Comparison of ENCODE assay signal across 8 cellular contexts in genomic region chr9:72364679-72365524, GRCh38. TPM values are rescaled to one million over a fixed set of nuclear protein-coding genes. Genes with fewer than 3 reads are reported as not detected.
DNase-seq lines count a peak whose midpoint lies in the region; ATAC-seq, FAIRE-seq and TF ChIP-seq lines count a peak whose summit lies in the region.

Gene ZFAND5, minus strand, starts transcription at chr9:72365208. Its CDS starts 4,430 bp downstream, at chr9:72360778.

- intact Hi-C loops in kidney (cut with DNase I), result no loop called here

- H3K9me3 ChIP-seq in kidney (ENCODE audit: control insufficient read depth in 1 of 2, low read length in 2 of 2), result no peaks in the 10 kb centered on the region

- peaks cover 4 to 13% of the 10 kb centered on the region in 2 donors for H3K4me1 ChIP-seq in kidney (ENCODE audit: control insufficient read depth in 1 of 2, insufficient read depth in 1 of 2, low read depth in 1 of 2, low read length in 2 of 2)

- H3K27ac ChIP-seq in kidney (ENCODE audit: low read depth in 2 of 2, low read length in 2 of 2), result peak within 1 kb of the TSS; percentile 100

- H3K36me3 ChIP-seq in kidney (ENCODE audit: control insufficient read depth in 1 of 2, insufficient read depth in 2 of 2, low read length in 2 of 2), result peaks cover 2 to 7% of the 10 kb centered on the region in 2 donors

- peak within 1 kb of the TSS; percentile 94 to 100 for H3K9ac ChIP-seq in kidney (ENCODE audit: low read length in 2 of 2)

- no peak for TF ChIP-seq CTCF in AG10803 (conservative IDR thresholded peaks at IDR 0.05; ENCODE audit: low read length)
- TF ChIP-seq CTCF in kidney (IDR thresholded peaks at IDR 0.05; ENCODE audit: borderline replicate concordance, extremely low read depth, insufficient read depth), result peak; percentile 18

- H3K4me3 ChIP-seq in AG10803 (ENCODE audit: low read length), result peak within 1 kb of the TSS; percentile 87
- peak within 1 kb of the TSS; percentile 98 to 99 for H3K4me3 ChIP-seq in kidney (ENCODE audit: low read length in 2 of 2)

- ATAC-seq in GM19025 (IDR thresholded peaks at IDR 0.05; ENCODE audit: low read depth, unreplicated experiment), result peak; percentile 79
- peak; percentile 80 for ATAC-seq in HG03342 (IDR thresholded peaks at IDR 0.05; ENCODE audit: unreplicated experiment)

- FAIRE-seq in kidney (lab: Jason Lieb, UNC), result no peak

- DNase-seq in AG10803 (ENCODE audit: low read depth), result peak; percentile 99
- DNase-seq in NCI-H446 (lab: John Stamatoyannopoulos, UW), result peak; percentile 69 to 94
- DNase-seq in activated CD4-positive, alpha-beta T cell treated with anti-CD3 and anti-CD28 coated beads for 1 hour, result peak; percentile 86
- DNase-seq in cerebellum (ENCODE audit: low spot score), result peak; percentile 99
- DNase-seq in kidney, result peak; percentile 100
- DNase-seq in stimulated activated CD4-positive, alpha-beta T cell treated with anti-CD3 and anti-CD28 coated beads, Interleukin-15, amount 100 ng/mL, for 24 hours, result peak; percentile 97

RNA-seq across cellular contexts. Expression of gene ZFAND5, which starts in this region (rescaled TPM):
- 205 TPM for total RNA-seq in cerebellum
- 218 TPM for total RNA-seq in kidney
- polyA plus RNA-seq in kidney (ENCODE audit: insufficient read depth, low read depth, low replicate concordance), result 88.8 TPM

Comparison
In these comparisons a context has a peak if more than half of its experiments do, and no peak if none do; other contexts are left out.
1. Peak in every context shown above with its lines: DNase-seq, ATAC-seq, H3K4me3 ChIP-seq and H3K27ac ChIP-seq.